Comparison of ENCODE assay signal across 9 cellular contexts in genomic region chr22:20748820-20749428, GRCh38. TPM values are rescaled to one million over a fixed set of nuclear protein-coding genes. Genes with fewer than 3 reads are reported as not detected.
DNase-seq lines count a peak whose midpoint lies in the region; ATAC-seq and TF ChIP-seq lines count a peak whose summit lies in the region.
"Had no signal": no experiment of that assay in that cellular context is flagged by ENCODE, and none has a peak within 500 bp of the region (broad histone marks: within the 10 kb centered on the region; RNA-seq: fewer than 3 reads in every experiment).

No MANE protein-coding gene starts in this region.

- no peaks in the 10 kb centered on the region for H3K27me3 ChIP-seq in brain microvascular endothelial cell (replicated peaks)
- no peaks in the 10 kb centered on the region for H3K27me3 ChIP-seq in ascending aorta

- ATAC-seq in natural killer cell (no peak), HG03135 (IDR thresholded peaks at IDR 0.05; ENCODE audit: unreplicated experiment) (peak; percentile 57)
- no peak for ATAC-seq in natural killer cell treated with Interleukin-12 subunit alpha and Interleukin-12 subunit beta and Interleukin-15 and Interleukin-18, amount 100 ng/mL, for 72 hours
- ATAC-seq in activated T-cell treated with anti-CD3 and anti-CD28 coated beads, Interleukin-2, amount 50 U/mL, for 4 hours: no peak

- H3K4me1 ChIP-seq in ascending aorta: no peaks in the 10 kb centered on the region

- no peaks in the 10 kb centered on the region for H3K36me3 Mint-ChIP-seq in natural killer cell
- no peaks in the 10 kb centered on the region for H3K36me3 Mint-ChIP-seq in natural killer cell treated with Interleukin-12 subunit alpha and Interleukin-12 subunit beta and Interleukin-15 and Interleukin-18, amount 100 ng/mL, for 72 hours
- H3K36me3 Mint-ChIP-seq in activated T-cell treated with anti-CD3 and anti-CD28 coated beads, Interleukin-2, amount 50 U/mL, for 4 hours (ENCODE audit: insufficient read depth): peaks cover 26% of the 10 kb centered on the region

- H3K4me3 ChIP-seq in brain microvascular endothelial cell (ENCODE audit: low read depth, low read length): no peak overlapping the region
- H3K4me3 ChIP-seq in ascending aorta: no peak overlapping the region

- no peak overlapping the region for H3K4me3 Mint-ChIP-seq in natural killer cell
- H3K4me3 Mint-ChIP-seq in natural killer cell treated with Interleukin-12 subunit alpha and Interleukin-12 subunit beta and Interleukin-15 and Interleukin-18, amount 100 ng/mL, for 72 hours: no peak overlapping the region
- H3K4me3 Mint-ChIP-seq in activated T-cell treated with anti-CD3 and anti-CD28 coated beads, Interleukin-2, amount 50 U/mL, for 4 hours: no peak overlapping the region

- H3K4me1 Mint-ChIP-seq in natural killer cell: peaks cover 0 to 15% of the 10 kb centered on the region in 2 donors
- peaks cover 19% of the 10 kb centered on the region in 2 donors for H3K4me1 Mint-ChIP-seq in natural killer cell treated with Interleukin-12 subunit alpha and Interleukin-12 subunit beta and Interleukin-15 and Interleukin-18, amount 100 ng/mL, for 72 hours (ENCODE audit: low read depth in 2 of 2)
- peaks cover 8% of the 10 kb centered on the region for H3K4me1 Mint-ChIP-seq in activated T-cell treated with anti-CD3 and anti-CD28 coated beads, Interleukin-2, amount 50 U/mL, for 4 hours (ENCODE audit: low read depth)

- no peak for TF ChIP-seq CTCF in natural killer cell (IDR thresholded peaks at IDR 0.05)
- TF ChIP-seq CTCF in brain microvascular endothelial cell (IDR thresholded peaks at IDR 0.05; ENCODE audit: low read depth, low read length, missing control alignments): no peak
- TF ChIP-seq CTCF in ascending aorta (IDR thresholded peaks at IDR 0.05): no peak

- H3K27ac ChIP-seq in brain microvascular endothelial cell (peak overlapping the region; percentile 2), ascending aorta (peak overlapping the region in 1 of 2 donors; percentile 7)

- intact Hi-C loops in natural killer cell (cut with micrococcal nuclease): no loop called here
- intact Hi-C loops in ascending aorta (cut with DNase I): no loop called here

- H3K27ac Mint-ChIP-seq in natural killer cell: peak overlapping the region; percentile 51 to 72
- H3K27ac Mint-ChIP-seq in natural killer cell treated with Interleukin-12 subunit alpha and Interleukin-12 subunit beta and Interleukin-15 and Interleukin-18, amount 100 ng/mL, for 72 hours: peak overlapping the region in 1 of 2 donors; percentile 17

- H3K36me3 ChIP-seq in brain microvascular endothelial cell (replicated peaks) (peaks cover 33% of the 10 kb centered on the region), ascending aorta (peaks cover 44 to 94% of the 10 kb centered on the region in 2 donors)

- no peaks in the 10 kb centered on the region for H3K9me3 ChIP-seq in ascending aorta

- no peaks in the 10 kb centered on the region for H3K27me3 Mint-ChIP-seq in natural killer cell (ENCODE audit: low read depth in 2 of 2)
- no peaks in the 10 kb centered on the region for H3K27me3 Mint-ChIP-seq in natural killer cell treated with Interleukin-12 subunit alpha and Interleukin-12 subunit beta and Interleukin-15 and Interleukin-18, amount 100 ng/mL, for 72 hours
- H3K27me3 Mint-ChIP-seq in activated T-cell treated with anti-CD3 and anti-CD28 coated beads, Interleukin-2, amount 50 U/mL, for 4 hours (ENCODE audit: low read depth): no peaks in the 10 kb centered on the region

- in situ Hi-C loops in brain microvascular endothelial cell (cut with HindIII; ENCODE audit: low pct_ligation_motif_present, low sequenced_read_pairs): no loop called here

- no peaks in the 10 kb centered on the region for H3K9me3 Mint-ChIP-seq in natural killer cell
- no peaks in the 10 kb centered on the region for H3K9me3 Mint-ChIP-seq in natural killer cell treated with Interleukin-12 subunit alpha and Interleukin-12 subunit beta and Interleukin-15 and Interleukin-18, amount 100 ng/mL, for 72 hours
- H3K9me3 Mint-ChIP-seq in activated T-cell treated with anti-CD3 and anti-CD28 coated beads, Interleukin-2, amount 50 U/mL, for 4 hours: no peaks in the 10 kb centered on the region

- no peak for DNase-seq in natural killer cell
- no peak for DNase-seq in natural killer cell treated with Interleukin-12 subunit alpha and Interleukin-12 subunit beta and Interleukin-15 and Interleukin-18, amount 100 ng/mL, for 72 hours (ENCODE audit: low spot score)
- no peak for DNase-seq in brain microvascular endothelial cell
- no peak for DNase-seq in ascending aorta (ENCODE audit: low spot score in 2 of 2)
- DNase-seq in activated T-cell treated with anti-CD3 and anti-CD28 coated beads, Interleukin-2, amount 50 U/mL, for 4 hours: no peak
- no peak for DNase-seq in HuH-7 (ENCODE audit: low spot score)
- no peak for DNase-seq in pons (ENCODE audit: low spot score)
- DNase-seq: activated T-cell treated with anti-CD3 and anti-CD28 coated beads, Interleukin-2, amount 50 U/mL, for 1 hour had no signal

RNA-seq across cellular contexts. Expression of gene SERPIND1, which starts 25.0 kb away (rescaled TPM):
- total RNA-seq in natural killer cell (under 1 TPM in 1 of 3 donors, not detected in 2; 0.43 TPM), ascending aorta (not detected)
- total RNA-seq in natural killer cell treated with Interleukin-12 subunit alpha and Interleukin-12 subunit beta and Interleukin-15 and Interleukin-18, amount 100 ng/mL, for 72 hours: under 1 TPM in 1 of 2 donors, not detected in 1; 0.39 TPM
- total RNA-seq in activated T-cell treated with anti-CD3 and anti-CD28 coated beads, Interleukin-2, amount 50 U/mL, for 4 hours: under 1 TPM in 1 of 3 donors, not detected in 2; 0.15 TPM
